ENCODE assay signal across 9 cellular contexts in genomic region chr20:25058797-25059486, GRCh38. TPM values are rescaled to one million over a fixed set of nuclear protein-coding genes. Genes with fewer than 3 reads are reported as not detected.
DNase-seq lines count a peak whose midpoint lies in the region; ATAC-seq and TF ChIP-seq lines count a peak whose summit lies in the region.
"Had no signal": no experiment of that assay in that cellular context is flagged by ENCODE, and none has a peak within 500 bp of the region (broad histone marks: within the 10 kb centered on the region; RNA-seq: fewer than 3 reads in every experiment).

No MANE protein-coding gene starts in this region.

- H2AFZ ChIP-seq in KMS-11 (ENCODE audit: low read depth) = no peak overlapping the region; the same call in 1 of the 2 replicates

- peak overlapping the region; percentile 40; the same call in 1 of the 2 replicates for H3K4me2 ChIP-seq in KMS-11

- H3K27me3 Mint-ChIP-seq in CD8-positive, alpha-beta T cell (ENCODE audit: low read depth) = no peaks in the 10 kb centered on the region
- H3K27me3 Mint-ChIP-seq in chondrocyte (ENCODE audit: low read depth) (peaks cover 41% of the 10 kb centered on the region), naive B cell (no peaks in the 10 kb centered on the region)

- H3K79me2 ChIP-seq in KMS-11 (ENCODE audit: insufficient read depth, low read depth) = peaks cover 9% of the 10 kb centered on the region; the same call in 1 of the 2 replicates

- peak overlapping the region; percentile 71 for H3K27ac ChIP-seq in CD8-positive, alpha-beta T cell (ENCODE audit: low read depth, low read length)
- no peak overlapping the region for H3K27ac ChIP-seq in KMS-11

- POLR2A ChIA-PET in CD8-positive, alpha-beta T cell (lab: Charles Lee) = interaction anchor here (0.5 to 4.9 kb wide), 9 partner anchors 13 to 1058 kb away, joined by 3 to 47 read pairs (median 6); partner anchors contain the start of genes APMAP and ENTPD6

- DNase-seq in CD8-positive, alpha-beta T cell = peak in 1 of 7 experiments; percentile 31
- DNase-seq in chondrocyte (ENCODE audit: low spot score) = peak; percentile 52
- DNase-seq in naive B cell = no peak
- DNase-seq in NCI-H446 (lab: John Stamatoyannopoulos, UW) = no peak

- H3K4me1 ChIP-seq in CD8-positive, alpha-beta T cell (ENCODE audit: insufficient read depth, low read length) = peaks cover 43% of the 10 kb centered on the region
- H3K4me1 ChIP-seq in KMS-11 (ENCODE audit: low read depth, poor library complexity, severe bottlenecking) = peaks cover 24% of the 10 kb centered on the region

- H3K4me3 Mint-ChIP-seq in CD8-positive, alpha-beta T cell = peak overlapping the region; percentile 79
- H3K4me3 Mint-ChIP-seq in chondrocyte (ENCODE audit: unreplicated experiment) (peak overlapping the region; percentile 29), naive B cell (peak overlapping the region; percentile 79 to 98 (median 90))

- H3K9me3 ChIP-seq in CD8-positive, alpha-beta T cell (ENCODE audit: low read length) = no peaks in the 10 kb centered on the region

- H4K20me1 ChIP-seq in KMS-11 (ENCODE audit: insufficient read depth) = no peaks in the 10 kb centered on the region

- peaks cover 9% of the 10 kb centered on the region for H3K36me3 Mint-ChIP-seq in CD8-positive, alpha-beta T cell
- H3K36me3 Mint-ChIP-seq in chondrocyte (ENCODE audit: low read depth) (no peaks in the 10 kb centered on the region), naive B cell (no peaks in the 10 kb centered on the region)

- peaks cover 39% of the 10 kb centered on the region for H3K4me1 Mint-ChIP-seq in CD8-positive, alpha-beta T cell (ENCODE audit: low read depth)
- peaks cover 28% of the 10 kb centered on the region for H3K4me1 Mint-ChIP-seq in chondrocyte (ENCODE audit: low read depth)
- peaks cover 44 to 75% (median 72%) of the 10 kb centered on the region in 3 donors for H3K4me1 Mint-ChIP-seq in naive B cell

- intact Hi-C loops in CD8-positive, alpha-beta T cell (cut with DNase I, micrococcal nuclease) = loop anchor here (1.0 to 10.0 kb wide), 12 partner anchors 16 to 1697 kb away; partner anchors contain the start of genes ABHD12 (in 2 of the 2), PYGB (in 2 of the 2), APMAP (in 1 of the 2) and ENTPD6 (in 1 of the 2)

- H3K27ac Mint-ChIP-seq in CD8-positive, alpha-beta T cell = peak overlapping the region; percentile 90
- H3K27ac Mint-ChIP-seq in chondrocyte (ENCODE audit: unreplicated experiment) (no peak overlapping the region), naive B cell (peak overlapping the region; percentile 45 to 96 (median 92))

- ATAC-seq in CD8-positive, alpha-beta T cell = no peak
- ATAC-seq in naive B cell (ENCODE audit: low read depth in 2 of 2) = no peak
- ATAC-seq in HG03457 (IDR thresholded peaks at IDR 0.05; ENCODE audit: unreplicated experiment) = no peak
- no peak for ATAC-seq in HG03135 (IDR thresholded peaks at IDR 0.05; ENCODE audit: unreplicated experiment)
- no peak for ATAC-seq in GM21390 (IDR thresholded peaks at IDR 0.05; ENCODE audit: unreplicated experiment)

- H3K36me3 ChIP-seq in CD8-positive, alpha-beta T cell (ENCODE audit: insufficient read depth, low read length) = no peaks in the 10 kb centered on the region
- H3K36me3 ChIP-seq in KMS-11 (ENCODE audit: insufficient read depth) = no peaks in the 10 kb centered on the region

- CTCF ChIA-PET in CD8-positive, alpha-beta T cell (lab: Charles Lee) = interaction anchor here (0.9 to 13.8 kb wide), 8 partner anchors 10 to 1122 kb away, joined by 3 to 274 read pairs (median 3); partner anchors contain the start of gene APMAP

- peak overlapping the region; percentile 62 for H3K4me3 ChIP-seq in CD8-positive, alpha-beta T cell (ENCODE audit: low read depth, low read length)
- no peak overlapping the region for H3K4me3 ChIP-seq in KMS-11 (IDR thresholded peaks at IDR 0.05; ENCODE audit: insufficient read depth, low read depth, low read length)

- no peaks in the 10 kb centered on the region for H3K27me3 ChIP-seq in CD8-positive, alpha-beta T cell (ENCODE audit: insufficient read depth, low read length)
- H3K27me3 ChIP-seq in KMS-11 (ENCODE audit: insufficient read depth, low read depth) = no peaks in the 10 kb centered on the region

- H3K9ac ChIP-seq in KMS-11 = no peak overlapping the region

- H3K9me3 Mint-ChIP-seq in CD8-positive, alpha-beta T cell = no peaks in the 10 kb centered on the region
- H3K9me3 Mint-ChIP-seq in chondrocyte (ENCODE audit: low read depth) (no peaks in the 10 kb centered on the region), naive B cell (no peaks in the 10 kb centered on the region)

- no peak for TF ChIP-seq CTCF in CD8-positive, alpha-beta T cell (IDR thresholded peaks at IDR 0.05)
- TF ChIP-seq CTCF in KMS-11 (conservative IDR thresholded peaks at IDR 0.05; ENCODE audit: low read depth, low read length) (no peak), chondrocyte (IDR thresholded peaks at IDR 0.05) (no peak)

RNA-seq across cellular contexts. Expression of gene ACSS1, which starts 1.0 kb away (rescaled TPM):
- 10 to 100 TPM; 17.5 to 17.7 TPM for total RNA-seq in CD8-positive, alpha-beta T cell
- total RNA-seq in chondrocyte = 1.5 to 5.5 TPM (median 5.5 TPM) in 3 replicates
- 100 to 1,000 TPM in 2 of 6 donors, 10 to 100 TPM in 4; 84.6 to 115 (median 92.8) TPM for polyA plus RNA-seq in naive B cell (ENCODE audit: low read depth in 6 of 6)
- polyA plus RNA-seq: neural cell had no signal

RNA-seq across cellular contexts. Expression of gene VSX1, which starts 23.0 kb away (rescaled TPM):
- not detected for total RNA-seq in CD8-positive, alpha-beta T cell
- total RNA-seq in chondrocyte = not detected in 3 replicates
- polyA plus RNA-seq in naive B cell (ENCODE audit: low read depth in 6 of 6) = not detected
- polyA plus RNA-seq: neural cell had no signal

Comparison
In these comparisons a context has a peak if more than half of its experiments do, and no peak if none do; other contexts are left out.
1. H3K4me3 Mint-ChIP-seq: peak in every context shown above with its lines; median percentile 90 in naive B cell; 79 in CD8-positive, alpha-beta T cell; 29 in chondrocyte.